Comparison of ENCODE assay signal across 14 cellular contexts in genomic region chr18:4750392-4751346, GRCh38.
"Had no signal": no experiment of that assay in that cellular context is flagged by ENCODE, and none has a peak within 500 bp of the region (broad histone marks: within the 10 kb centered on the region; RNA-seq: fewer than 3 reads in every experiment).

No MANE protein-coding gene starts in this region.

- H3K27ac ChIP-seq: esophagus muscularis mucosa, upper lobe of right lung, VCaP had no signal

- H3K9me3 ChIP-seq: upper lobe of right lung had no signal

- H3K27me3 ChIP-seq: esophagus muscularis mucosa, upper lobe of right lung had no signal

- DNase-seq: activated CD4-positive, alpha-beta T cell treated with anti-CD3 and anti-CD28 coated beads for 1 hour; activated CD4-positive, alpha-beta T cell treated with anti-CD3 and anti-CD28 coated beads, Interleukin-2, amount 50 U/mL, for 48 hours; activated CD8-positive, alpha-beta memory T cell treated with anti-CD3 and anti-CD28 coated beads, Interleukin-2, amount 10 ng/mL, durations not matched to agents 7 days and 5 days; activated naive CD4-positive, alpha-beta T cell treated with anti-CD3 and anti-CD28 coated beads for 36 hours; activated naive CD8-positive, alpha-beta T cell treated with anti-CD3 and anti-CD28 coated beads, Interleukin-2, amount 50 U/mL, for 24 hours; activated T-cell treated with anti-CD3 and anti-CD28 coated beads, Interleukin-2, amount 50 U/mL, for 1 hour; left ventricle myocardium superior; retina; stimulated activated CD4-positive, alpha-beta T cell treated with anti-CD3 and anti-CD28 coated beads, Interleukin-2, amount 100 ng/mL, for 48 hours; stimulated activated naive B cell treated with anti-CD40 and anti-IgM and Interleukin-4, amounts not matched to agents 10 μg/mL and 1 μg/mL and 100 μg/mL, for 72 hours; T-helper 1 cell; upper lobe of right lung had no signal

- H3K4me1 ChIP-seq: esophagus muscularis mucosa, upper lobe of right lung had no signal

- H3K4me3 ChIP-seq: esophagus muscularis mucosa, upper lobe of right lung had no signal

- H3K36me3 ChIP-seq: esophagus muscularis mucosa, upper lobe of right lung had no signal
